In genomic region chr12:95316798-95317197, GRCh38 we compare ENCODE assay signal across 31 cellular contexts.
"Had no signal": no experiment of that assay in that cellular context is flagged by ENCODE, and none has a peak within 500 bp of the region (broad histone marks: within the 10 kb centered on the region; RNA-seq: fewer than 3 reads in every experiment).

No MANE protein-coding gene starts in this region.

- H3K27ac ChIP-seq: adrenal gland, esophagus squamous epithelium, neutrophil, ovary, sigmoid colon, tibial artery had no signal

- H3K4me1 ChIP-seq: adrenal gland, body of pancreas, tibial artery had no signal

- DNase-seq: activated CD4-positive, alpha-beta T cell treated with anti-CD3 and anti-CD28 coated beads for 36 hours; activated CD4-positive, CD25-positive, alpha-beta regulatory T cell; activated CD8-positive, alpha-beta memory T cell treated with anti-CD3 and anti-CD28 coated beads, Interleukin-2, amount 10 ng/mL, durations not matched to agents 7 days and 5 days; activated CD8-positive, alpha-beta T cell treated with anti-CD3 and anti-CD28 coated beads, Interleukin-2, amount 10 ng/mL, durations not matched to agents 7 days and 5 days; activated effector memory CD4-positive, alpha-beta T cell treated with Interleukin-2 at 50 U/mL for 16 hours; activated naive CD4-positive, alpha-beta T cell treated with anti-CD3 and anti-CD28 coated beads for 36 hours; activated naive CD8-positive, alpha-beta T cell treated with anti-CD3 and anti-CD28 coated beads for 36 hours; adrenal gland; aorta; body of pancreas; central memory CD4-positive, alpha-beta T cell; endodermal cell; esophagus squamous epithelium; left cardiac atrium; left ventricle myocardium superior; naive B cell; nephron progenitor cell; ovary; retina; sigmoid colon; small intestine; stimulated activated CD4-positive, alpha-beta T cell treated with anti-CD3 and anti-CD28 coated beads, Interleukin-1b, Interleukin-23, amount 100 ng/mL, for 48 hours; stimulated activated CD4-positive, alpha-beta T cell treated with anti-CD3 and anti-CD28 coated beads, Interleukin-4, amount 100 ng/mL, for 4 hours; stimulated activated CD8-positive, alpha-beta memory T cell treated with anti-CD3 and anti-CD28 coated beads, Interleukin-4, amount 100 ng/mL, for 48 hours; stomach; T-helper 1 cell; tibial artery; upper lobe of right lung had no signal

- H3K36me3 ChIP-seq: adrenal gland, esophagus squamous epithelium, neutrophil, ovary, sigmoid colon, stomach, tibial artery, upper lobe of right lung had no signal

- H3K9me3 ChIP-seq: adrenal gland, body of pancreas, esophagus squamous epithelium, neutrophil, ovary, sigmoid colon, stomach, tibial artery, upper lobe of right lung had no signal

- FAIRE-seq: frontal cortex, keratinocyte, small intestine had no signal

- H3K4me3 ChIP-seq: adrenal gland, body of pancreas, esophagus squamous epithelium, ovary, sigmoid colon, stomach, tibial artery, upper lobe of right lung had no signal

- H3K27me3 ChIP-seq: adrenal gland, body of pancreas, ovary, sigmoid colon, stomach, tibial artery, upper lobe of right lung had no signal
